ENCODE assay signal across 26 cellular contexts in the genomic region with DNA sequence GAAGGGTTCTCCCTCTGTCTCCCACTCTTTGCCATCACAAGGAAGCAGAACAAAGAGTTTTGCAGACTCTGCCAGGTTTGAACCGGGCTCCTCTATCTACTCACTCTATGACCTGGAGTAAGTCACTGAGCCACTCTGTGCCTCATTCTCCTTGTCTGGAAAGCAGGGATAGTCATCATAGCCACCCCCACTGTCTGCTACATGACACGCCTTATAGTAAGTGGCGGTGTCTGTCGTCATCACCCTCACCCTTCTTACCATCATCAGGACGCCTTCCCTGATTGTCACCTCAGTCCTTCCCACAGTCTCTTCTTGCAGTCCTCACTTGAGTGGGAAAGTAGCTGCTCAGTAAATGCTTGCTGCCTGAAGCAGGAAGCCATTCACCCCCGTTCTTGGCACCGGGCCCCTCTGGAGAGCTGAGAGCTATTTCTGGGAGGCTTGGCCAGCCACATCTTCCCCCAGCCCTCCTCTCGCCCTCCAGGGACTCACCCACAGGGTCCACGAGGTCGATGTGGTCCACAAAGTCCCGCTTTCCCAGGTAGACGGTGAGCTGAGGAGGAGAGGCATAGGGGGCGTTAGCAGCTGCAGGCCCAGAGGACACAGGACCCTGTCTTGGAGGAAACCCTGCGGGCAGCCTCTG. TPM values are rescaled to one million over a fixed set of nuclear protein-coding genes. Genes with fewer than 3 reads are reported as not detected.
A peak's percentile ranks its signal among the peaks of the same experiment; 100 is the strongest.
DNase-seq lines count a peak whose midpoint lies in the region; ATAC-seq and TF ChIP-seq lines count a peak whose summit lies in the region.
"Had no signal": no experiment of that assay in that cellular context is flagged by ENCODE, and none has a peak within 500 bp of the region (broad histone marks: within the 10 kb centered on the region; RNA-seq: fewer than 3 reads in every experiment).

No MANE protein-coding gene starts in this region.

- no peaks in the 10 kb centered on the region for H3K27me3 Mint-ChIP-seq in CD4-positive, alpha-beta T cell
- peaks cover 1% of the 10 kb centered on the region for H3K27me3 Mint-ChIP-seq in HFFc6 (ENCODE audit: insufficient read depth)
- no peaks in the 10 kb centered on the region for H3K27me3 Mint-ChIP-seq in naive thymus-derived CD4-positive, alpha-beta T cell
- H3K27me3 Mint-ChIP-seq: CD8-positive, alpha-beta memory T cell; dendritic cell treated with granulocyte-macrophage colony-stimulating factor and Interleukin-4, amounts not matched to agents 40 ng/mL and 50 ng/mL, for 4 days had no signal

- POLR2A ChIA-PET in CD4-positive, alpha-beta T cell (lab: Charles Lee): no interaction called here
- POLR2A ChIA-PET in naive thymus-derived CD4-positive, alpha-beta T cell (lab: Charles Lee): no interaction called here

- peaks cover 54% of the 10 kb centered on the region for H3K36me3 Mint-ChIP-seq in CD4-positive, alpha-beta T cell (ENCODE audit: low read depth)
- H3K36me3 Mint-ChIP-seq in HFFc6 (ENCODE audit: low read depth): no peaks in the 10 kb centered on the region
- H3K36me3 Mint-ChIP-seq in naive thymus-derived CD4-positive, alpha-beta T cell: peaks cover 0 to 25% (median 0%) of the 10 kb centered on the region in 5 donors
- H3K36me3 Mint-ChIP-seq: neural progenitor cell; stimulated activated naive B cell treated with anti-CD40 and anti-IgM and Interleukin-4, amounts not matched to agents 10 μg/mL and 1 μg/mL and 100 μg/mL, for 72 hours had no signal

- in situ Hi-C loops in brain microvascular endothelial cell (cut with HindIII; ENCODE audit: low pct_ligation_motif_present, low sequenced_read_pairs): no loop called here

- no peaks in the 10 kb centered on the region for H3K9me3 ChIP-seq in CD4-positive, alpha-beta T cell (ENCODE audit: control insufficient read depth, low read length)
- no peaks in the 10 kb centered on the region for H3K9me3 ChIP-seq in naive thymus-derived CD4-positive, alpha-beta T cell (ENCODE audit: control insufficient read depth in 2 of 3, low read length in 3 of 3)
- no peaks in the 10 kb centered on the region for H3K9me3 ChIP-seq in thyroid gland
- H3K9me3 ChIP-seq: breast epithelium, prostate gland, thoracic aorta had no signal

- no peak for TF ChIP-seq POLR2A in thyroid gland (IDR thresholded peaks at IDR 0.05)

- no peak for TF ChIP-seq CTCF in CD4-positive, alpha-beta T cell (IDR thresholded peaks at IDR 0.05)
- TF ChIP-seq CTCF in HFFc6 (IDR thresholded peaks at IDR 0.05): no peak
- TF ChIP-seq CTCF in brain microvascular endothelial cell (IDR thresholded peaks at IDR 0.05; ENCODE audit: low read depth, low read length, missing control alignments): no peak
- no peak for TF ChIP-seq CTCF in thyroid gland (IDR thresholded peaks at IDR 0.05)

- DNase-seq in CD4-positive, alpha-beta T cell: no peak
- DNase-seq in HFFc6 (peak; percentile 32), brain microvascular endothelial cell (peak; percentile 34), thyroid gland (no peak), NCI-H345 treated with DMSO at 0.1 percent for 48 hours (lab: John Stamatoyannopoulos, UW; ENCODE audit: unreplicated experiment) (no peak), DMS114 treated with DMSO at 0.1 percent for 48 hours (lab: John Stamatoyannopoulos, UW; ENCODE audit: unreplicated experiment) (no peak)
- no peak for DNase-seq in naive thymus-derived CD4-positive, alpha-beta T cell
- DNase-seq: activated CD4-positive, alpha-beta T cell treated with anti-CD3 and anti-CD28 coated beads for 1 hour; CD8-positive, alpha-beta memory T cell; foreskin melanocyte; GOT3; NCI-H1092 treated with DMSO at 0.1 percent for 48 hours; NCI-H2029; NCI-H2227 treated with DMSO at 0.1 percent for 48 hours; NCI-H774; stimulated activated CD4-positive, alpha-beta T cell treated with anti-CD3 and anti-CD28 coated beads, Interleukin-2, amount 100 ng/mL, for 24 hours; stimulated activated naive B cell treated with anti-CD40 and anti-IgM and Interleukin-4, amounts not matched to agents 10 μg/mL and 1 μg/mL and 100 μg/mL, for 72 hours; SW 1271 had no signal

- no peaks in the 10 kb centered on the region for H3K27me3 ChIP-seq in CD4-positive, alpha-beta T cell (ENCODE audit: control insufficient read depth, insufficient read depth, low read length)
- H3K27me3 ChIP-seq in brain microvascular endothelial cell (replicated peaks): no peaks in the 10 kb centered on the region
- no peaks in the 10 kb centered on the region for H3K27me3 ChIP-seq in naive thymus-derived CD4-positive, alpha-beta T cell (ENCODE audit: control insufficient read depth in 2 of 2, insufficient read depth in 2 of 2, low read length in 2 of 2)
- H3K27me3 ChIP-seq in thyroid gland: no peaks in the 10 kb centered on the region
- H3K27me3 ChIP-seq: breast epithelium, neural progenitor cell had no signal

- 72 to 77% methylated on average over 12 to 14 of the region's 14 CpGs for WGBS in thyroid gland, 2 donors

- CTCF ChIA-PET in CD4-positive, alpha-beta T cell (lab: Charles Lee): no interaction called here
- CTCF ChIA-PET in naive thymus-derived CD4-positive, alpha-beta T cell (lab: Charles Lee): no interaction called here

- no peaks in the 10 kb centered on the region for H3K4me1 ChIP-seq in naive thymus-derived CD4-positive, alpha-beta T cell (ENCODE audit: control insufficient read depth in 2 of 2, insufficient read depth in 2 of 2, low read length in 2 of 2)
- H3K4me1 ChIP-seq in thyroid gland: no peaks in the 10 kb centered on the region
- H3K4me1 ChIP-seq: neural progenitor cell had no signal

- H3K27ac ChIP-seq in CD4-positive, alpha-beta T cell (ENCODE audit: low read depth, low read length): no peak overlapping the region
- H3K27ac ChIP-seq in brain microvascular endothelial cell (no peak overlapping the region), thyroid gland (no peak overlapping the region)
- no peak overlapping the region for H3K27ac ChIP-seq in naive thymus-derived CD4-positive, alpha-beta T cell (ENCODE audit: low read depth, low read length)
- H3K27ac ChIP-seq: breast epithelium, epithelial cell of prostate, neural progenitor cell, prostate gland, skin epidermis, thoracic aorta had no signal

- H3K36me3 ChIP-seq in brain microvascular endothelial cell (replicated peaks) (no peaks in the 10 kb centered on the region), thyroid gland (no peaks in the 10 kb centered on the region)
- peaks cover 0 to 58% (median 3%) of the 10 kb centered on the region in 3 experiments for H3K36me3 ChIP-seq in naive thymus-derived CD4-positive, alpha-beta T cell (ENCODE audit: control insufficient read depth in 2 of 3, insufficient read depth in 3 of 3, low read length in 3 of 3)
- H3K36me3 ChIP-seq: neural progenitor cell, prostate gland had no signal

- ATAC-seq in CD4-positive, alpha-beta T cell (ENCODE audit: poor library complexity): no peak
- ATAC-seq in naive thymus-derived CD4-positive, alpha-beta T cell: no peak
- ATAC-seq: stimulated activated naive B cell treated with anti-CD40 and anti-IgM and Interleukin-4, amounts not matched to agents 10 μg/mL and 1 μg/mL and 100 μg/mL, for 72 hours had no signal

- H3K27ac Mint-ChIP-seq in CD4-positive, alpha-beta T cell: peak overlapping the region; percentile 68
- no peak overlapping the region for H3K27ac Mint-ChIP-seq in HFFc6
- peak overlapping the region in 8 of 9 donors; percentile 33 to 65 (median 45) for H3K27ac Mint-ChIP-seq in naive thymus-derived CD4-positive, alpha-beta T cell
- H3K27ac Mint-ChIP-seq: dendritic cell treated with granulocyte-macrophage colony-stimulating factor and Interleukin-4, amounts not matched to agents 40 ng/mL and 50 ng/mL, for 4 days; neural progenitor cell; stimulated activated naive B cell treated with anti-CD40 and anti-IgM and Interleukin-4, amounts not matched to agents 10 μg/mL and 1 μg/mL and 100 μg/mL, for 72 hours had no signal

- intact Hi-C loops in CD4-positive, alpha-beta T cell (cut with DNase I, micrococcal nuclease): no loop called here
- intact Hi-C loops in naive thymus-derived CD4-positive, alpha-beta T cell (cut with micrococcal nuclease): no loop called here
- intact Hi-C loops in thyroid gland (cut with DNase I): no loop called here

- H3K9me3 Mint-ChIP-seq in CD4-positive, alpha-beta T cell: no peaks in the 10 kb centered on the region
- no peaks in the 10 kb centered on the region for H3K9me3 Mint-ChIP-seq in HFFc6
- peaks cover 0 to 2% (median 0%) of the 10 kb centered on the region in 11 donors for H3K9me3 Mint-ChIP-seq in naive thymus-derived CD4-positive, alpha-beta T cell
- H3K9me3 Mint-ChIP-seq: CD8-positive, alpha-beta memory T cell; dendritic cell treated with granulocyte-macrophage colony-stimulating factor and Interleukin-4, amounts not matched to agents 40 ng/mL and 50 ng/mL, for 4 days; neural progenitor cell; stimulated activated naive B cell treated with anti-CD40 and anti-IgM and Interleukin-4, amounts not matched to agents 10 μg/mL and 1 μg/mL and 100 μg/mL, for 72 hours had no signal

- H3K4me1 Mint-ChIP-seq in CD4-positive, alpha-beta T cell (ENCODE audit: low read depth): no peaks in the 10 kb centered on the region
- peaks cover 9% of the 10 kb centered on the region for H3K4me1 Mint-ChIP-seq in HFFc6 (ENCODE audit: low read depth)
- peaks cover 0 to 16% (median 7%) of the 10 kb centered on the region in 7 donors for H3K4me1 Mint-ChIP-seq in naive thymus-derived CD4-positive, alpha-beta T cell
- H3K4me1 Mint-ChIP-seq: stimulated activated naive B cell treated with anti-CD40 and anti-IgM and Interleukin-4, amounts not matched to agents 10 μg/mL and 1 μg/mL and 100 μg/mL, for 72 hours had no signal

- no peak overlapping the region for H3K4me3 Mint-ChIP-seq in CD4-positive, alpha-beta T cell
- no peak overlapping the region for H3K4me3 Mint-ChIP-seq in HFFc6
- H3K4me3 Mint-ChIP-seq in naive thymus-derived CD4-positive, alpha-beta T cell: no peak overlapping the region
- H3K4me3 Mint-ChIP-seq: CD8-positive, alpha-beta memory T cell; dendritic cell treated with granulocyte-macrophage colony-stimulating factor and Interleukin-4, amounts not matched to agents 40 ng/mL and 50 ng/mL, for 4 days; neural progenitor cell; stimulated activated naive B cell treated with anti-CD40 and anti-IgM and Interleukin-4, amounts not matched to agents 10 μg/mL and 1 μg/mL and 100 μg/mL, for 72 hours had no signal

- H3K4me3 ChIP-seq in brain microvascular endothelial cell (ENCODE audit: low read depth, low read length) (no peak overlapping the region), thyroid gland (replicated peaks in 1 of 3) (no peak overlapping the region)
- H3K4me3 ChIP-seq in naive thymus-derived CD4-positive, alpha-beta T cell (ENCODE audit: low read length): no peak overlapping the region
- H3K4me3 ChIP-seq: breast epithelium, neural progenitor cell, prostate gland, skin epidermis, thoracic aorta had no signal

RNA-seq across cellular contexts. Expression of a gene that starts 46.4 kb away (rescaled TPM):
- under 1 TPM; 0.78 to 0.80 TPM for total RNA-seq in CD4-positive, alpha-beta T cell
- not detected for total RNA-seq in HFFc6 (2021; fragmentation: NEBNext Ultra II Directional; extraction: Animal tissue kit (Norgen Biotek cat#: 25700))
- total RNA-seq in naive thymus-derived CD4-positive, alpha-beta T cell: under 1 TPM; 0.15 to 0.58 (median 0.27) TPM
- polyA plus RNA-seq in naive thymus-derived CD4-positive, alpha-beta T cell: under 1 TPM in 1 of 2 donors, not detected in 1; 0.40 TPM
- under 1 TPM in 3 of 4 donors, not detected in 1; 0.67 to 0.89 (median 0.79) TPM for total RNA-seq in thyroid gland
- total RNA-seq: liver had no signal

Comparison
In these comparisons a context has a peak if more than half of its experiments do, and no peak if none do; other contexts are left out.
1. DNase-seq: peak in HFFc6 (single experiment) and brain microvascular endothelial cell (single experiment); none in CD4-positive, alpha-beta T cell (0 of 10), naive thymus-derived CD4-positive, alpha-beta T cell (0 of 9), thyroid gland (0 of 2), NCI-H345 treated with DMSO at 0.1 percent for 48 hours (single experiment) and DMS114 treated with DMSO at 0.1 percent for 48 hours (single experiment).